ENCODE assay signal across 1 cellular context in the genomic region with DNA sequence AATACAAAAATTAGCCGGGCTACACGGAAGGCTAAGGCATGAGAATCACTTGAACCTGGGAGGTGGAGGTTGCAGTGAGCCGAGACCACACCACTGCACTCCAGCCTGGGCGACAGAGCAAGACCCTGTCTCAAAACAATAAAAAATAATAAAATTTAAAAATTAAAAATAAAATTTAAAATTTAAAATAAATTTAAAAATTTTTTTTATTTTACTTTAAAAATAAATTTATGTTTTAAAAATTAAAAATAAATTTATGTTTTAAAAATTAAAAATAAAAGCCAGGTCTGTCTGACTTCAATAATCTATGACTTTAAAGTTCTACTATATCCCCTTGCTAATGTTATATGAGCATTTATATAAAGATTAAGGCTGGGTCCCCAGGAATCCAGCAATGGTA.
TF ChIP-seq lines count a peak whose summit lies in the region.

No MANE protein-coding gene starts in this region.

TF ChIP-seq in GM23338, 12 proteins besides CTCF, POLR2A, EP300 and RAD21 (continued from another document):
- TF ChIP-seq, protein P1, sequence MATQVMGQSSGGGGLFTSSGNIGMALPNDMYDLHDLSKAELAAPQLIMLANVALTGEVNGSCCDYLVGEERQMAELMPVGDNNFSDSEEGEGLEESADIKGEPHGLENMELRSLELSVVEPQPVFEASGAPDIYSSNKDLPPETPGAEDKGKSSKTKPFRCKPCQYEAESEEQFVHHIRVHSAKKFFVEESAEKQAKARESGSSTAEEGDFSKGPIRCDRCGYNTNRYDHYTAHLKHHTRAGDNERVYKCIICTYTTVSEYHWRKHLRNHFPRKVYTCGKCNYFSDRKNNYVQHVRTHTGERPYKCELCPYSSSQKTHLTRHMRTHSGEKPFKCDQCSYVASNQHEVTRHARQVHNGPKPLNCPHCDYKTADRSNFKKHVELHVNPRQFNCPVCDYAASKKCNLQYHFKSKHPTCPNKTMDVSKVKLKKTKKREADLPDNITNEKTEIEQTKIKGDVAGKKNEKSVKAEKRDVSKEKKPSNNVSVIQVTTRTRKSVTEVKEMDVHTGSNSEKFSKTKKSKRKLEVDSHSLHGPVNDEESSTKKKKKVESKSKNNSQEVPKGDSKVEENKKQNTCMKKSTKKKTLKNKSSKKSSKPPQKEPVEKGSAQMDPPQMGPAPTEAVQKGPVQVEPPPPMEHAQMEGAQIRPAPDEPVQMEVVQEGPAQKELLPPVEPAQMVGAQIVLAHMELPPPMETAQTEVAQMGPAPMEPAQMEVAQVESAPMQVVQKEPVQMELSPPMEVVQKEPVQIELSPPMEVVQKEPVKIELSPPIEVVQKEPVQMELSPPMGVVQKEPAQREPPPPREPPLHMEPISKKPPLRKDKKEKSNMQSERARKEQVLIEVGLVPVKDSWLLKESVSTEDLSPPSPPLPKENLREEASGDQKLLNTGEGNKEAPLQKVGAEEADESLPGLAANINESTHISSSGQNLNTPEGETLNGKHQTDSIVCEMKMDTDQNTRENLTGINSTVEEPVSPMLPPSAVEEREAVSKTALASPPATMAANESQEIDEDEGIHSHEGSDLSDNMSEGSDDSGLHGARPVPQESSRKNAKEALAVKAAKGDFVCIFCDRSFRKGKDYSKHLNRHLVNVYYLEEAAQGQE (IDR thresholded peaks at IDR 0.05; ENCODE audit: unreplicated experiment) = no peak
- TF ChIP-seq ZNF331 (CRISPR knock-in tag; IDR thresholded peaks at IDR 0.05; ENCODE audit: low read depth) (no peak), NANOG (IDR thresholded peaks at IDR 0.05; ENCODE audit: borderline replicate concordance) (no peak), STAT1 (IDR thresholded peaks at IDR 0.05; ENCODE audit: unreplicated experiment) (no peak)
- TF ChIP-seq, protein P2, sequence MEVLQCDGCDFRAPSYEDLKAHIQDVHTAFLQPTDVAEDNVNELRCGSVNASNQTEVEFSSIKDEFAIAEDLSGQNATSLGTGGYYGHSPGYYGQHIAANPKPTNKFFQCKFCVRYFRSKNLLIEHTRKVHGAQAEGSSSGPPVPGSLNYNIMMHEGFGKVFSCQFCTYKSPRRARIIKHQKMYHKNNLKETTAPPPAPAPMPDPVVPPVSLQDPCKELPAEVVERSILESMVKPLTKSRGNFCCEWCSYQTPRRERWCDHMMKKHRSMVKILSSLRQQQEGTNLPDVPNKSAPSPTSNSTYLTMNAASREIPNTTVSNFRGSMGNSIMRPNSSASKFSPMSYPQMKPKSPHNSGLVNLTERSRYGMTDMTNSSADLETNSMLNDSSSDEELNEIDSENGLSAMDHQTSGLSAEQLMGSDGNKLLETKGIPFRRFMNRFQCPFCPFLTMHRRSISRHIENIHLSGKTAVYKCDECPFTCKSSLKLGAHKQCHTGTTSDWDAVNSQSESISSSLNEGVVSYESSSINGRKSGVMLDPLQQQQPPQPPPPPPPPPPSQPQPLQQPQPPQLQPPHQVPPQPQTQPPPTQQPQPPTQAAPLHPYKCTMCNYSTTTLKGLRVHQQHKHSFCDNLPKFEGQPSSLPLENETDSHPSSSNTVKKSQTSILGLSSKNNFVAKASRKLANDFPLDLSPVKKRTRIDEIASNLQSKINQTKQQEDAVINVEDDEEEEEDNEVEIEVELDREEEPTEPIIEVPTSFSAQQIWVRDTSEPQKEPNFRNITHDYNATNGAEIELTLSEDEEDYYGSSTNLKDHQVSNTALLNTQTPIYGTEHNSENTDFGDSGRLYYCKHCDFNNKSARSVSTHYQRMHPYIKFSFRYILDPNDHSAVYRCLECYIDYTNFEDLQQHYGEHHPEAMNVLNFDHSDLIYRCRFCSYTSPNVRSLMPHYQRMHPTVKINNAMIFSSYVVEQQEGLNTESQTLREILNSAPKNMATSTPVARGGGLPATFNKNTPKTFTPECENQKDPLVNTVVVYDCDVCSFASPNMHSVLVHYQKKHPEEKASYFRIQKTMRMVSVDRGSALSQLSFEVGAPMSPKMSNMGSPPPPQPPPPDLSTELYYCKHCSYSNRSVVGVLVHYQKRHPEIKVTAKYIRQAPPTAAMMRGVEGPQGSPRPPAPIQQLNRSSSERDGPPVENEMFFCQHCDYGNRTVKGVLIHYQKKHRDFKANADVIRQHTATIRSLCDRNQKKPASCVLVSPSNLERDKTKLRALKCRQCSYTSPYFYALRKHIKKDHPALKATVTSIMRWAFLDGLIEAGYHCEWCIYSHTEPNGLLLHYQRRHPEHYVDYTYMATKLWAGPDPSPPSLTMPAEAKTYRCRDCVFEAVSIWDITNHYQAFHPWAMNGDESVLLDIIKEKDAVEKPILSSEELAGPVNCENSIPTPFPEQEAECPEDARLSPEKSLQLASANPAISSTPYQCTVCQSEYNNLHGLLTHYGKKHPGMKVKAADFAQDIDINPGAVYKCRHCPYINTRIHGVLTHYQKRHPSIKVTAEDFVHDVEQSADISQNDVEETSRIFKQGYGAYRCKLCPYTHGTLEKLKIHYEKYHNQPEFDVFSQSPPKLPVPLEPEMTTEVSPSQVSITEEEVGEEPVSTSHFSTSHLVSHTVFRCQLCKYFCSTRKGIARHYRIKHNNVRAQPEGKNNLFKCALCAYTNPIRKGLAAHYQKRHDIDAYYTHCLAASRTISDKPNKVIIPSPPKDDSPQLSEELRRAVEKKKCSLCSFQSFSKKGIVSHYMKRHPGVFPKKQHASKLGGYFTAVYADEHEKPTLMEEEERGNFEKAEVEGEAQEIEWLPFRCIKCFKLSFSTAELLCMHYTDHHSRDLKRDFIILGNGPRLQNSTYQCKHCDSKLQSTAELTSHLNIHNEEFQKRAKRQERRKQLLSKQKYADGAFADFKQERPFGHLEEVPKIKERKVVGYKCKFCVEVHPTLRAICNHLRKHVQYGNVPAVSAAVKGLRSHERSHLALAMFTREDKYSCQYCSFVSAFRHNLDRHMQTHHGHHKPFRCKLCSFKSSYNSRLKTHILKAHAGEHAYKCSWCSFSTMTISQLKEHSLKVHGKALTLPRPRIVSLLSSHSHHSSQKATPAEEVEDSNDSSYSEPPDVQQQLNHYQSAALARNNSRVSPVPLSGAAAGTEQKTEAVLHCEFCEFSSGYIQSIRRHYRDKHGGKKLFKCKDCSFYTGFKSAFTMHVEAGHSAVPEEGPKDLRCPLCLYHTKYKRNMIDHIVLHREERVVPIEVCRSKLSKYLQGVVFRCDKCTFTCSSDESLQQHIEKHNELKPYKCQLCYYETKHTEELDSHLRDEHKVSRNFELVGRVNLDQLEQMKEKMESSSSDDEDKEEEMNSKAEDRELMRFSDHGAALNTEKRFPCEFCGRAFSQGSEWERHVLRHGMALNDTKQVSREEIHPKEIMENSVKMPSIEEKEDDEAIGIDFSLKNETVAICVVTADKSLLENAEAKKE (CRISPR knock-in tag; IDR thresholded peaks at IDR 0.05) = no peak
TF ChIP-seq in GM23338: peak in this region for 0.
